Comparison of ENCODE assay signal across 8 cellular contexts in the genomic region with DNA sequence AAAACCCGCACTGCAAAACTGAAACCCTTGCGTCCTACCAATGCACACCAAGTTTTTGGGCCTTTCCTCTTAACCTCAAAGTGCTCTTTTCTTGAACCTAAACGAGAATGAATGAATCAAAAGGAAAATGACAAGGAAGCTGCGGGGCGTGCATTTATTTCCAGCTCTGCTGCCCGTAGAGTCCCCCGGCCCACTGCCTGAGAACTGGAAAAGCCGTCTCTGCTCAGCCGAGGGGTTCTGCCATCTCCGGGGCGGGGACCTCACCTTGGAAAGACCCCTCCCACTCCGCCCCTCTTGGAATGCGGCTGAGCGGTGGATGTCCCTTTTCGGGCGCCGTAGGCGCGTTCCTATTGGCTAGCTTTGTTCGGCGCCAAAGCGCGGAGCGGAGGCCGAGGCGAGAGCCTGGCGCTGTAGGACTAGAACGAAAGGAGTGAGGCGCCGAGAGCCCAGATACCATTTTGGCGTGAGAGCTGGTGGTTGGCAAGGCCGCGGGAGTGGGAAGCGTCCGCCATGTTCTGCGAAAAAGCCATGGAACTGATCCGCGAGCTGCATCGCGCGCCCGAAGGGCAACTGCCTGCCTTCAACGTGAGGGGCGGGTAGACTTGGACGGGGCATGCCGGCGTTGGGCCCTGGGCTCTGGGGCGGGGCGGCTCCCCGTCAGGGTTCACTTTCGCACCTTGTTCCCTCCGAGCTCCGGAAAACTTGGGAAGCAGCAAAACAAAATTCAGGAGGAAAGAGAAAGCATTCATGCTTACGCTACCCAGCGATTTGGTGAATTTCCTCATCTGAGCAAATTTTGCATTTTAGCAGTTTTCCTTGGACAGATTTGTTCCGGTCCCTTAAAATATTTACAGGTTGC.
A peak's percentile ranks its signal among the peaks of the same experiment; 100 is the strongest.
DNase-seq lines count a peak whose midpoint lies in the region; ATAC-seq and TF ChIP-seq lines count a peak whose summit lies in the region.

Gene GINS1, plus strand, starts transcription at position 363 of the 859 bp plus-strand sequence. Its CDS starts 148 bp downstream, at position 511.

- DNase-seq in DMS153 (lab: John Stamatoyannopoulos, UW) (peak; percentile 73), HuH-7 (ENCODE audit: low spot score) (peak; percentile 95), activated T-cell treated with anti-CD3 and anti-CD28 coated beads for 1 hour (ENCODE audit: low read depth) (peak; percentile 58), erythroblast (lab: John Stamatoyannopoulos, UW) (peak; percentile 88 to 89)
- peak; percentile 76 for DNase-seq in stimulated activated CD8-positive, alpha-beta memory T cell treated with anti-CD3 and anti-CD28 coated beads, Interleukin-4, amount 100 ng/mL, for 24 hours (ENCODE audit: low read depth)

- 0 out of 2 replicates have a peak, but pooled peaks cover 4% of the 10 kb centered on the region for H4K20me1 ChIP-seq in OCI-LY3 (ENCODE audit: insufficient read depth, low read length)

- peak within 1 kb of the TSS; percentile 90 for H3K4me2 ChIP-seq in OCI-LY3 (ENCODE audit: low read length)

- H3K4me1 ChIP-seq in OCI-LY3 (ENCODE audit: low read length): peaks cover 10% of the 10 kb centered on the region
- peaks cover 2 to 9% of the 10 kb centered on the region in 2 donors for H3K4me1 ChIP-seq in mucosa of rectum (ENCODE audit: control insufficient read depth in 2 of 2, insufficient read depth in 2 of 2, low read length in 2 of 2)

- H2AFZ ChIP-seq in OCI-LY3 (ENCODE audit: low read depth, low read length): peak within 1 kb of the TSS; percentile 93

- peaks cover 50% of the 10 kb centered on the region for H3K79me2 ChIP-seq in OCI-LY3 (ENCODE audit: low read length)

- TF ChIP-seq POLR2A in erythroblast (IDR thresholded peaks at IDR 0.05; ENCODE audit: low read length): peak; percentile 85

- H3K4me3 ChIP-seq in OCI-LY3 (ENCODE audit: low read length) (peak within 1 kb of the TSS; percentile 96), mucosa of rectum (ENCODE audit: low read length in 2 of 2) (peak within 1 kb of the TSS; percentile 73 to 92)

- H3K27me3 ChIP-seq in OCI-LY3 (ENCODE audit: low read depth, low read length) (no peaks in the 10 kb centered on the region), mucosa of rectum (ENCODE audit: control insufficient read depth in 2 of 2, insufficient read depth in 2 of 2, low read length in 2 of 2) (no peaks in the 10 kb centered on the region)

- ATAC-seq in GM21528 (IDR thresholded peaks at IDR 0.05; ENCODE audit: low FRiP score, unreplicated experiment): peak; percentile 83

- H3K27ac ChIP-seq in OCI-LY3 (ENCODE audit: low read length) (peak within 1 kb of the TSS; percentile 60), mucosa of rectum (ENCODE audit: low read depth in 2 of 2, low read length in 2 of 2) (peak within 1 kb of the TSS in 1 of 2 donors; percentile 48)

- H3K9ac ChIP-seq in OCI-LY3 (ENCODE audit: low read length): peak within 1 kb of the TSS; percentile 94
- H3K9ac ChIP-seq in mucosa of rectum (ENCODE audit: low read depth in 1 of 2, low read length in 2 of 2): peak within 1 kb of the TSS; percentile 71 to 77

- peaks cover 21% of the 10 kb centered on the region for H3K9me3 ChIP-seq in OCI-LY3 (ENCODE audit: insufficient read depth, low read length)
- peaks cover 0 to 7% of the 10 kb centered on the region in 2 donors for H3K9me3 ChIP-seq in mucosa of rectum (ENCODE audit: control insufficient read depth in 2 of 2, low read length in 2 of 2)

- no peak for TF ChIP-seq CTCF in OCI-LY3 (IDR thresholded peaks at IDR 0.05; ENCODE audit: low read depth, low read length)

- H3K36me3 ChIP-seq in OCI-LY3 (replicated peaks; ENCODE audit: low read depth, low read length) (peaks cover 12% of the 10 kb centered on the region), mucosa of rectum (ENCODE audit: control insufficient read depth in 2 of 2, insufficient read depth in 2 of 2, low read length in 2 of 2) (no peaks in the 10 kb centered on the region)
